ENCODE assay signal across 8 cellular contexts in genomic region chr2:10911291-10912075, GRCh38. TPM values are rescaled to one million over a fixed set of nuclear protein-coding genes. Genes with fewer than 3 reads are reported as not detected.
A peak's percentile ranks its signal among the peaks of the same experiment; 100 is the strongest.
DNase-seq lines count a peak whose midpoint lies in the region; ATAC-seq and TF ChIP-seq lines count a peak whose summit lies in the region.

KCNF1 (plus strand) TSS chr2:10911934; CDS start chr2:10912427, 493 bp downstream.

- peaks cover 56% of the 10 kb centered on the region for H3K27me3 ChIP-seq in ectodermal cell (ENCODE audit: control insufficient read depth, insufficient read depth, low read length, poor library complexity, severe bottlenecking)
- H3K27me3 ChIP-seq in CD4-positive, alpha-beta T cell (ENCODE audit: control insufficient read depth, insufficient read depth, low read length), result peaks cover 34% of the 10 kb centered on the region

- H3K27me3 Mint-ChIP-seq in activated T-cell treated with anti-CD3 and anti-CD28 coated beads, Interleukin-2, amount 50 U/mL, for 4 hours (ENCODE audit: low read depth), result peaks cover 39% of the 10 kb centered on the region
- peaks cover 38% of the 10 kb centered on the region for H3K27me3 Mint-ChIP-seq in activated T-cell treated with anti-CD3 and anti-CD28 coated beads, Interleukin-2, amount 50 U/mL, for 72 hours (ENCODE audit: low read depth)
- H3K27me3 Mint-ChIP-seq in CD4-positive, alpha-beta T cell, result peaks cover 38% of the 10 kb centered on the region

- no peaks in the 10 kb centered on the region for H3K9me3 ChIP-seq in ectodermal cell (ENCODE audit: control insufficient read depth, low read length)
- H3K9me3 ChIP-seq in mesodermal cell (ENCODE audit: control insufficient read depth, low read length), result no peaks in the 10 kb centered on the region
- H3K9me3 ChIP-seq in CD4-positive, alpha-beta T cell (ENCODE audit: control insufficient read depth, low read length), result no peaks in the 10 kb centered on the region

- H3K4me1 Mint-ChIP-seq in activated T-cell treated with anti-CD3 and anti-CD28 coated beads, Interleukin-2, amount 50 U/mL, for 4 hours (ENCODE audit: low read depth), result peaks cover 6% of the 10 kb centered on the region
- H3K4me1 Mint-ChIP-seq in activated T-cell treated with anti-CD3 and anti-CD28 coated beads, Interleukin-2, amount 50 U/mL, for 72 hours (ENCODE audit: low read depth), result peaks cover 6% of the 10 kb centered on the region
- no peaks in the 10 kb centered on the region for H3K4me1 Mint-ChIP-seq in CD4-positive, alpha-beta T cell (ENCODE audit: low read depth)

- no peaks in the 10 kb centered on the region for H3K9me3 Mint-ChIP-seq in activated T-cell treated with anti-CD3 and anti-CD28 coated beads, Interleukin-2, amount 50 U/mL, for 4 hours
- H3K9me3 Mint-ChIP-seq in activated T-cell treated with anti-CD3 and anti-CD28 coated beads, Interleukin-2, amount 50 U/mL, for 72 hours, result no peaks in the 10 kb centered on the region
- H3K9me3 Mint-ChIP-seq in CD4-positive, alpha-beta T cell, result no peaks in the 10 kb centered on the region

- peak within 1 kb of the TSS; percentile 35 for H3K4me3 ChIP-seq in ectodermal cell (ENCODE audit: insufficient read depth, low read depth, low read length)
- H3K4me3 ChIP-seq in mesodermal cell (ENCODE audit: extremely low read depth, insufficient read depth, low read length, poor library complexity, severe bottlenecking), result peak within 1 kb of the TSS; percentile 44

- H3K4me3 Mint-ChIP-seq in activated T-cell treated with anti-CD3 and anti-CD28 coated beads, Interleukin-2, amount 50 U/mL, for 4 hours, result peak within 1 kb of the TSS; percentile 47
- peak within 1 kb of the TSS in 1 of 2 donors; percentile 61 for H3K4me3 Mint-ChIP-seq in activated T-cell treated with anti-CD3 and anti-CD28 coated beads, Interleukin-2, amount 50 U/mL, for 72 hours
- H3K4me3 Mint-ChIP-seq in CD4-positive, alpha-beta T cell, result no peak within 1 kb of the TSS

- POLR2A ChIA-PET in CD4-positive, alpha-beta T cell (lab: Charles Lee), result no interaction called here

- peaks cover 13% of the 10 kb centered on the region for H3K4me1 ChIP-seq in ectodermal cell (ENCODE audit: control insufficient read depth, insufficient read depth, low read length)
- no peaks in the 10 kb centered on the region for H3K4me1 ChIP-seq in mesodermal cell (ENCODE audit: control insufficient read depth, insufficient read depth, low read length, poor library complexity, severe bottlenecking)

- H3K36me3 Mint-ChIP-seq in activated T-cell treated with anti-CD3 and anti-CD28 coated beads, Interleukin-2, amount 50 U/mL, for 4 hours (ENCODE audit: insufficient read depth), result no peaks in the 10 kb centered on the region
- H3K36me3 Mint-ChIP-seq in activated T-cell treated with anti-CD3 and anti-CD28 coated beads, Interleukin-2, amount 50 U/mL, for 72 hours (ENCODE audit: insufficient read depth in 2 of 2), result no peaks in the 10 kb centered on the region
- H3K36me3 Mint-ChIP-seq in CD4-positive, alpha-beta T cell (ENCODE audit: low read depth), result no peaks in the 10 kb centered on the region

- peak; percentile 24 to 31 for ATAC-seq in activated T-cell treated with anti-CD3 and anti-CD28 coated beads, Interleukin-2, amount 50 U/mL, for 4 hours
- no peak for ATAC-seq in activated T-cell treated with anti-CD3 and anti-CD28 coated beads, Interleukin-2, amount 50 U/mL, for 72 hours (replicated peaks in 1 of 2)
- no peak for ATAC-seq in HG02970 (IDR thresholded peaks at IDR 0.05; ENCODE audit: low FRiP score, unreplicated experiment)
- ATAC-seq in CD4-positive, alpha-beta T cell (ENCODE audit: poor library complexity), result no peak
- ATAC-seq in HG02884 (IDR thresholded peaks at IDR 0.05; ENCODE audit: unreplicated experiment), result no peak

- no peak within 1 kb of the TSS for H3K27ac Mint-ChIP-seq in activated T-cell treated with anti-CD3 and anti-CD28 coated beads, Interleukin-2, amount 50 U/mL, for 72 hours
- H3K27ac Mint-ChIP-seq in CD4-positive, alpha-beta T cell, result no peak within 1 kb of the TSS

- no peak for TF ChIP-seq CTCF in CD4-positive, alpha-beta T cell (IDR thresholded peaks at IDR 0.05)

- CTCF ChIA-PET in CD4-positive, alpha-beta T cell (lab: Charles Lee), result no interaction called here

- no peak for DNase-seq in activated T-cell treated with anti-CD3 and anti-CD28 coated beads, Interleukin-2, amount 50 U/mL, for 4 hours
- no peak for DNase-seq in activated T-cell treated with anti-CD3 and anti-CD28 coated beads, Interleukin-2, amount 50 U/mL, for 72 hours
- DNase-seq in NCI-H82 treated with DMSO at 0.1 percent for 48 hours (lab: John Stamatoyannopoulos, UW; ENCODE audit: unreplicated experiment), result peak; percentile 64
- no peak for DNase-seq in CD4-positive, alpha-beta T cell

- 9 to 10% methylated on average over 53 of the region's 53 CpGs for WGBS in ectodermal cell, 2 experiments
- 6 to 10% methylated on average over 48 to 49 of the region's 53 CpGs for WGBS in mesodermal cell (ENCODE audit: insufficient coverage in 2 of 2), 2 experiments

- H3K36me3 ChIP-seq in ectodermal cell (ENCODE audit: control insufficient read depth, insufficient read depth, low read length) (no peaks in the 10 kb centered on the region), mesodermal cell (ENCODE audit: control insufficient read depth, insufficient read depth, low read length) (no peaks in the 10 kb centered on the region)

- intact Hi-C loops in CD4-positive, alpha-beta T cell (cut with DNase I, micrococcal nuclease), result no loop called here

- H3K27ac ChIP-seq in ectodermal cell (ENCODE audit: insufficient read depth, low read depth, low read length, poor library complexity, severe bottlenecking) (no peak within 1 kb of the TSS), mesodermal cell (ENCODE audit: low read depth, low read length, severe bottlenecking) (peak within 1 kb of the TSS; percentile 10)
- H3K27ac ChIP-seq in CD4-positive, alpha-beta T cell (ENCODE audit: low read depth, low read length), result no peak within 1 kb of the TSS

RNA-seq across cellular contexts. Expression of gene KCNF1, which starts in this region (rescaled TPM):
- not detected for total RNA-seq in activated T-cell treated with anti-CD3 and anti-CD28 coated beads, Interleukin-2, amount 50 U/mL, for 4 hours
- total RNA-seq in activated T-cell treated with anti-CD3 and anti-CD28 coated beads, Interleukin-2, amount 50 U/mL, for 72 hours, result not detected
- polyA plus RNA-seq in ectodermal cell (2013, experiment 1 of 4), result 0.39 TPM
- polyA plus RNA-seq in ectodermal cell (2013, experiment 2 of 4), result 0.76 TPM
- 0.69 TPM for polyA plus RNA-seq in ectodermal cell (2013, experiment 3 of 4)
- polyA plus RNA-seq in ectodermal cell (2013, experiment 4 of 4), result 0.61 TPM
- 3.3 TPM for polyA plus RNA-seq in mesodermal cell (2013, experiment 1 of 2)
- polyA plus RNA-seq in mesodermal cell (2013, experiment 2 of 2), result 2.3 TPM
- not detected for total RNA-seq in CD4-positive, alpha-beta T cell

Comparison
In these comparisons a context has a peak if more than half of its experiments do, and no peak if none do; other contexts are left out.
1. Peak in ATAC-seq in activated T-cell treated with anti-CD3 and anti-CD28 coated beads, Interleukin-2, amount 50 U/mL, for 4 hours; RNA of the gene not detected or under 1 TPM.